Comparison of ENCODE assay signal across 15 cellular contexts in genomic region chr5:124401247-124402143, GRCh38.
DNase-seq lines count a peak whose midpoint lies in the region; ATAC-seq and TF ChIP-seq lines count a peak whose summit lies in the region.
"Had no signal": no experiment of that assay in that cellular context is flagged by ENCODE, and none has a peak within 500 bp of the region (broad histone marks: within the 10 kb centered on the region; RNA-seq: fewer than 3 reads in every experiment).

No MANE protein-coding gene starts in this region.

- H3K4me3 Mint-ChIP-seq in Calu3 (ENCODE audit: low read depth, unreplicated experiment) (peak overlapping the region; percentile 24), brain (peak overlapping the region in 1 of 5 experiments; percentile 36)
- H3K4me3 Mint-ChIP-seq in activated CD4-positive, alpha-beta T cell treated with anti-CD3 and anti-CD28 coated beads, Interleukin-2, amount 10 ng/mL, durations not matched to agents 24 days and 14 days = no peak overlapping the region

- H3K36me3 ChIP-seq in mesenchymal stem cell (ENCODE audit: control insufficient read depth in 1 of 2, insufficient read depth in 2 of 2, low read depth in 1 of 2, low read length in 2 of 2) = no peaks in the 10 kb centered on the region
- H3K36me3 ChIP-seq: gastrocnemius medialis, HAP-1, Peyer's patch had no signal

- H3K18ac ChIP-seq in mesenchymal stem cell (ENCODE audit: low read depth in 1 of 2, low read length in 2 of 2) = peak overlapping the region in 1 of 2 experiments; percentile 29

- whole genome bisulfite sequencing in mesenchymal stem cell = 88% methylated on average over 8 of the region's 9 CpGs

- peak overlapping the region; percentile 7 for H3K27ac ChIP-seq in mesenchymal stem cell (ENCODE audit: low read length, poor library complexity, severe bottlenecking)
- H3K27ac ChIP-seq: gastrocnemius medialis had no signal

- DNase-seq in Calu3 = no peak
- peak; percentile 10 to 27 for DNase-seq in NCI-H187 (lab: John Stamatoyannopoulos, UW)
- no peak for DNase-seq in mesenchymal stem cell
- DNase-seq in T1000 (lab: John Stamatoyannopoulos, UW) = no peak
- DNase-seq in activated CD4-positive, alpha-beta T cell treated with anti-CD3 and anti-CD28 coated beads, Interleukin-2, amount 10 ng/mL, durations not matched to agents 24 days and 14 days = no peak
- DNase-seq: activated CD4-positive, CD25-positive, alpha-beta regulatory T cell; activated naive CD4-positive, alpha-beta T cell treated with anti-CD3 and anti-CD28 coated beads, Interleukin-2, amount 50 U/mL, for 16 hours; effector memory CD4-positive, alpha-beta T cell; gastrocnemius medialis; NCI-H345 had no signal

- peak overlapping the region; percentile 29 to 75 for H2BK12ac ChIP-seq in mesenchymal stem cell (ENCODE audit: low read length in 2 of 2)

- no peak overlapping the region for H2BK5ac ChIP-seq in mesenchymal stem cell (ENCODE audit: low read depth, low read length, poor library complexity, severe bottlenecking)

- H3K27ac Mint-ChIP-seq in Calu3 (ENCODE audit: unreplicated experiment) (peak overlapping the region; percentile 74), brain (peak overlapping the region; percentile 25 to 86 (median 51))
- H3K27ac Mint-ChIP-seq in activated CD4-positive, alpha-beta T cell treated with anti-CD3 and anti-CD28 coated beads, Interleukin-2, amount 10 ng/mL, durations not matched to agents 24 days and 14 days = no peak overlapping the region

- H3K79me1 ChIP-seq in mesenchymal stem cell (replicated peaks; ENCODE audit: low read length, poor library complexity, severe bottlenecking) = no peaks in the 10 kb centered on the region

- ATAC-seq in GM21360 (IDR thresholded peaks at IDR 0.05; ENCODE audit: unreplicated experiment) (no peak), GM18502 (IDR thresholded peaks at IDR 0.05; ENCODE audit: poor library complexity, unreplicated experiment) (no peak)

- H2BK15ac ChIP-seq in mesenchymal stem cell (ENCODE audit: low read depth, poor library complexity, severe bottlenecking) = no peak overlapping the region

- H3K36me3 Mint-ChIP-seq in Calu3 (ENCODE audit: insufficient read depth, unreplicated experiment) (peaks cover 4% of the 10 kb centered on the region), brain (no peaks in the 10 kb centered on the region)
- no peaks in the 10 kb centered on the region for H3K36me3 Mint-ChIP-seq in activated CD4-positive, alpha-beta T cell treated with anti-CD3 and anti-CD28 coated beads, Interleukin-2, amount 10 ng/mL, durations not matched to agents 24 days and 14 days (ENCODE audit: low read depth)

- CTCF ChIA-PET in Calu3 (lab: Charles Lee) = interaction anchor here (1.1 to 1.6 kb wide), 2 partner anchors 10 to 17 kb away, joined by 3 to 4 read pairs; no protein-coding TSS in a partner anchor

- intact Hi-C loops in Calu3 (cut with micrococcal nuclease; ENCODE audit: unreplicated experiment) = loop anchor here (1.0 to 10.0 kb wide), 4 partner anchors 196 to 347 kb away; no protein-coding TSS in a partner anchor
- intact Hi-C loops in activated CD4-positive, alpha-beta T cell treated with anti-CD3 and anti-CD28 coated beads, Interleukin-2, amount 10 ng/mL, durations not matched to agents 24 days and 14 days (cut with micrococcal nuclease) = no loop called here

- no peaks in the 10 kb centered on the region for H3K27me3 ChIP-seq in mesenchymal stem cell (ENCODE audit: control insufficient read depth in 1 of 2, insufficient read depth in 1 of 2, low read length in 2 of 2)
- H3K27me3 ChIP-seq: gastrocnemius medialis, Peyer's patch had no signal

- H2AFZ ChIP-seq in mesenchymal stem cell (ENCODE audit: low read depth, low read length) = no peak overlapping the region

- H4K91ac ChIP-seq in mesenchymal stem cell (ENCODE audit: low read length) = no peak overlapping the region

- H3K4me3 ChIP-seq in mesenchymal stem cell (ENCODE audit: insufficient read depth in 1 of 2, low read depth in 1 of 2, low read length in 2 of 2) = no peak overlapping the region
- H3K4me3 ChIP-seq: gastrocnemius medialis, HAP-1, Peyer's patch had no signal

- H3K4ac ChIP-seq in mesenchymal stem cell (ENCODE audit: low read depth in 1 of 2, low read length in 2 of 2) = peak overlapping the region in 1 of 2 experiments; percentile 33

- TF ChIP-seq CTCF in Calu3 (IDR thresholded peaks at IDR 0.05; ENCODE audit: unreplicated experiment) (no peak), brain (conservative IDR thresholded peaks at IDR 0.05) (no peak)

- H3K4me1 ChIP-seq in mesenchymal stem cell (ENCODE audit: control insufficient read depth, insufficient read depth, low read depth, low read length) = no peaks in the 10 kb centered on the region
- H3K4me1 ChIP-seq: HAP-1 had no signal

- H3K9me3 ChIP-seq in mesenchymal stem cell (ENCODE audit: control insufficient read depth, low read length) = no peaks in the 10 kb centered on the region
- H3K9me3 ChIP-seq: gastrocnemius medialis, HAP-1, Peyer's patch had no signal

- peak overlapping the region; percentile 23 for H4K8ac ChIP-seq in mesenchymal stem cell (ENCODE audit: low read length)

- H2AK5ac ChIP-seq in mesenchymal stem cell (ENCODE audit: low read length, severe bottlenecking) = peak overlapping the region; percentile 27

- H2BK120ac ChIP-seq in mesenchymal stem cell (ENCODE audit: low read depth, low read length) = no peak overlapping the region

- H3K4me1 Mint-ChIP-seq in Calu3 (ENCODE audit: low read depth, unreplicated experiment) = peaks cover 27% of the 10 kb centered on the region
- peaks cover 57% of the 10 kb centered on the region for H3K4me1 Mint-ChIP-seq in brain
- H3K4me1 Mint-ChIP-seq in activated CD4-positive, alpha-beta T cell treated with anti-CD3 and anti-CD28 coated beads, Interleukin-2, amount 10 ng/mL, durations not matched to agents 24 days and 14 days = no peaks in the 10 kb centered on the region

- no peak overlapping the region for H3K4me2 ChIP-seq in mesenchymal stem cell (ENCODE audit: low read length, poor library complexity, severe bottlenecking)

- no peak overlapping the region for H3K23ac ChIP-seq in mesenchymal stem cell (ENCODE audit: low read length in 2 of 2)

- H3K9me3 Mint-ChIP-seq in Calu3 (ENCODE audit: low read depth, unreplicated experiment) (no peaks in the 10 kb centered on the region), brain (peaks cover 0 to 4% (median 0%) of the 10 kb centered on the region in 5 experiments)
- H3K9me3 Mint-ChIP-seq in activated CD4-positive, alpha-beta T cell treated with anti-CD3 and anti-CD28 coated beads, Interleukin-2, amount 10 ng/mL, durations not matched to agents 24 days and 14 days = no peaks in the 10 kb centered on the region

- peak overlapping the region; percentile 64 for H3K9ac ChIP-seq in mesenchymal stem cell (ENCODE audit: low read length)

- H3K27me3 Mint-ChIP-seq in Calu3 (ENCODE audit: unreplicated experiment) = no peaks in the 10 kb centered on the region
- no peaks in the 10 kb centered on the region for H3K27me3 Mint-ChIP-seq in brain
- H3K27me3 Mint-ChIP-seq in activated CD4-positive, alpha-beta T cell treated with anti-CD3 and anti-CD28 coated beads, Interleukin-2, amount 10 ng/mL, durations not matched to agents 24 days and 14 days = no peaks in the 10 kb centered on the region

- BruUV-seq in Calu3 (replicated peaks; lab: Mats Ljungman, UMichigan) = no TSS peak

- no peak overlapping the region for H3K14ac ChIP-seq in mesenchymal stem cell (ENCODE audit: low read length in 2 of 2)

Comparison
In these comparisons a context has a peak if more than half of its experiments do, and no peak if none do; other contexts are left out.
1. DNase-seq: peak in NCI-H187 (2 of 2); none in Calu3 (single experiment), mesenchymal stem cell (single experiment), T1000 (single experiment) and activated CD4-positive, alpha-beta T cell treated with anti-CD3 and anti-CD28 coated beads, Interleukin-2, amount 10 ng/mL, durations not matched to agents 24 days and 14 days (single experiment).